ENCODE assay signal across 8 cellular contexts in the genomic region with DNA sequence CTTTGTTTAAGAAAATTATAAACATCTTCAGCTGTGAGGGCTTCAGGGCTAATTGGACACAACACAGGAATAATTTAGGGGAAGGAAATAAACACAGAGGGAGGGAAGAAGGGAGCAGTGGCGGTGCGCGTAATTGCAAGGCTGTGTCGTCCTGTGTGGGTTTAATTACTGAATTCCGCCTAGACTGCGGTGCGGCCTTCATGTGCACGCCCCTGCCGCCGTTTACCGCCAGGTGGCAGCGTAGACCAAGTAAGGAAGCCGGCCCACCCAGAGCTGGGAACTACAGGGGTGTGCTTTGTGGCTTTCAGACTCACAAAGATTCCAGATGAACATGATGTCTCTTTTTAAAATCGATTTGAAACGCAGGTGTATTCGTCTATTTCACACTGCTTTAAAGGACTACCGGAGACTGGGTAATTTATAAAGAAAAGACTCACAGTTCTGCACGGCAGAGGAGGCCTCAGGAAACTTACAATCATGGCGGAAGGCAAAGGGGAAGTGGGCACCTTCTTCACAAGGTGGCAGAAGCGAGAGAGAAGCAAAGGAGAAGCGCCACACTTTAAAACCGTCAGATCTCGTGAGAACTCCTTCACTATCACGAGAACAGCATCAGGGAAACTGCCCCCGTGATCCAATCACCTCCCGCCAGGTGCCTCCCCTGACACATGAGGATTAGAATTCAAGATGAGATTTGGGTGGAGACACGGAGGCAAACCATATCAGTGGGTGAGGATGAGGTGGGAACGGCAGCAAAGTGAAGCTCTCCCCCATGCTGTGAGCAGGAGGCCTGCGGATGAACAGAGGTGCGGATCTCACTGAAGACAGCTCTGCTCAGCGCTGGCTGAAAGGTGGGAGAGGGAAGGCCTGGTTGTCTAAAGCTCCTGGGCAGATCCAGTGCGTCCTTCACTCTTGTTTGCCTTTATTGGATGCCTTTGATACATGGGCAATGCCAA.
DNase-seq lines count a peak whose midpoint lies in the region; ATAC-seq and TF ChIP-seq lines count a peak whose summit lies in the region.

No MANE protein-coding gene starts in this region.

- no peaks in the 10 kb centered on the region; the same call in 1 of the 2 replicates for H3K36me3 ChIP-seq in Panc1 (ENCODE audit: control insufficient read depth, insufficient read depth, low read length)
- no peaks in the 10 kb centered on the region for H3K36me3 ChIP-seq in thoracic aorta

- H3K9me3 Mint-ChIP-seq in Calu3 (ENCODE audit: low read depth, unreplicated experiment): no peaks in the 10 kb centered on the region

- H3K36me3 Mint-ChIP-seq in Calu3 (ENCODE audit: insufficient read depth, unreplicated experiment): no peaks in the 10 kb centered on the region

- peak; percentile 95 for TF ChIP-seq CTCF in Calu3 (IDR thresholded peaks at IDR 0.05; ENCODE audit: unreplicated experiment)
- TF ChIP-seq CTCF in Panc1 (IDR thresholded peaks at IDR 0.05): peak; percentile 95
- peak; percentile 94 for TF ChIP-seq CTCF in fibroblast of the aortic adventitia (IDR thresholded peaks at IDR 0.05; ENCODE audit: insufficient read depth, low read length)
- peak; percentile 70 for TF ChIP-seq CTCF in thoracic aorta (IDR thresholded peaks at IDR 0.05)

- H3K27ac ChIP-seq in Panc1 (ENCODE audit: low read length) (no peak overlapping the region), thoracic aorta (no peak overlapping the region)

- DNase-seq in Calu3: peak; percentile 85
- DNase-seq in Panc1 (ENCODE audit: low read depth, low spot score): no peak
- peak; percentile 19 to 27 for DNase-seq in activated T-helper 1 cell treated with anti-CD3 and anti-CD28 coated beads, Interleukin-2, amount 50 U/mL, for 16 hours (ENCODE audit: low read depth in 1 of 2, low spot score in 1 of 2)
- DNase-seq in fibroblast of the aortic adventitia (ENCODE audit: low read depth): peak; percentile 66
- DNase-seq in nucleus accumbens (lab: John Stamatoyannopoulos, UW): peak in 50 of 56 donors; percentile 7 to 87 (median 50)
- no peak for DNase-seq in thoracic aorta (ENCODE audit: low spot score)

- ATAC-seq in GM19455 (IDR thresholded peaks at IDR 0.05; ENCODE audit: unreplicated experiment) (peak; percentile 91), HG03565 (IDR thresholded peaks at IDR 0.05; ENCODE audit: unreplicated experiment) (peak; percentile 95), Panc1 (peak; percentile 99), thoracic aorta (ENCODE audit: insufficient number of reproducible peaks, low FRiP score, low read depth) (peak; percentile 45)

- CTCF ChIA-PET in Calu3 (lab: Charles Lee): interaction anchor here (0.6 to 1.5 kb wide), 4 partner anchors 14 to 221 kb away, joined by 3 to 16 read pairs (median 4); no protein-coding TSS in a partner anchor
- CTCF ChIA-PET in Panc1 (lab: Charles Lee): interaction anchor here (1.0 to 1.8 kb wide), 3 partner anchors 147 to 221 kb away, joined by 4 to 16 read pairs (median 6); no protein-coding TSS in a partner anchor

- H3K4me3 ChIP-seq in Panc1 (ENCODE audit: low read depth in 2 of 2, low read length in 2 of 2) (no peak overlapping the region), fibroblast of the aortic adventitia (ENCODE audit: low read depth, low read length) (no peak overlapping the region), thoracic aorta (no peak overlapping the region)

- H3K27me3 ChIP-seq in Panc1 (ENCODE audit: control insufficient read depth, insufficient read depth, low read length) (peaks cover 7% of the 10 kb centered on the region; the same call in 1 of the 2 replicates), thoracic aorta (replicated peaks; ENCODE audit: insufficient read depth) (no peaks in the 10 kb centered on the region)

- peaks cover 20% of the 10 kb centered on the region for H3K4me1 Mint-ChIP-seq in Calu3 (ENCODE audit: low read depth, unreplicated experiment)

- H3K9me3 ChIP-seq in Panc1 (ENCODE audit: control insufficient read depth, insufficient read depth, low read depth, low read length) (no peaks in the 10 kb centered on the region), thoracic aorta (no peaks in the 10 kb centered on the region)

- POLR2A ChIA-PET in Panc1 (lab: Charles Lee): interaction anchor here (0.7 kb wide), 1 partner anchor 201 kb away, joined by 9 read pairs; no protein-coding TSS in a partner anchor

- H3K4me1 ChIP-seq in Panc1 (ENCODE audit: control insufficient read depth, insufficient read depth, low read length) (no peaks in the 10 kb centered on the region), thoracic aorta (ENCODE audit: control insufficient read depth in 1 of 2, low read depth in 2 of 2) (no peaks in the 10 kb centered on the region)

- H3K27me3 Mint-ChIP-seq in Calu3 (ENCODE audit: unreplicated experiment): peaks cover 35% of the 10 kb centered on the region

- BruUV-seq in Calu3 (replicated peaks; lab: Mats Ljungman, UMichigan): no TSS peak
- BruUV-seq in Panc1 (replicated peaks; lab: Mats Ljungman, UMichigan): no TSS peak

- intact Hi-C loops in Calu3 (cut with micrococcal nuclease; ENCODE audit: unreplicated experiment) (loop anchor here (1.0 to 5.0 kb wide), 2 partner anchors 102 to 221 kb away; no protein-coding TSS in a partner anchor), Panc1 (cut with micrococcal nuclease; ENCODE audit: unreplicated experiment) (loop anchor here (2.0 kb wide), 2 partner anchors 214 to 222 kb away; no protein-coding TSS in a partner anchor)

- H3K27ac Mint-ChIP-seq in Calu3 (ENCODE audit: unreplicated experiment): no peak overlapping the region

- H3K4me3 Mint-ChIP-seq in Calu3 (ENCODE audit: low read depth, unreplicated experiment): no peak overlapping the region

- in situ Hi-C loops in Panc1 (cut with HindIII; ENCODE audit: low pct_unique_long_range_greater_than_20kb, low sequenced_read_pairs): no loop called here

Comparison
In these comparisons a context has a peak if more than half of its experiments do, and no peak if none do; other contexts are left out.
1. DNase-seq: peak in Calu3 (single experiment), activated T-helper 1 cell treated with anti-CD3 and anti-CD28 coated beads, Interleukin-2, amount 50 U/mL, for 16 hours (2 of 2), fibroblast of the aortic adventitia (single experiment) and nucleus accumbens (50 of 56); none in Panc1 (single experiment) and thoracic aorta (single experiment).
2. ATAC-seq: peak in every context shown above with its lines; median percentile 99 in Panc1; 95 in HG03565; 91 in GM19455; 45 in thoracic aorta.
3. Peak in every context shown above with its lines, with median percentiles within 50 percentile points of each other: CTCF ChIP-seq.